1 cellular context compared by ENCODE assay signal in the genomic region with DNA sequence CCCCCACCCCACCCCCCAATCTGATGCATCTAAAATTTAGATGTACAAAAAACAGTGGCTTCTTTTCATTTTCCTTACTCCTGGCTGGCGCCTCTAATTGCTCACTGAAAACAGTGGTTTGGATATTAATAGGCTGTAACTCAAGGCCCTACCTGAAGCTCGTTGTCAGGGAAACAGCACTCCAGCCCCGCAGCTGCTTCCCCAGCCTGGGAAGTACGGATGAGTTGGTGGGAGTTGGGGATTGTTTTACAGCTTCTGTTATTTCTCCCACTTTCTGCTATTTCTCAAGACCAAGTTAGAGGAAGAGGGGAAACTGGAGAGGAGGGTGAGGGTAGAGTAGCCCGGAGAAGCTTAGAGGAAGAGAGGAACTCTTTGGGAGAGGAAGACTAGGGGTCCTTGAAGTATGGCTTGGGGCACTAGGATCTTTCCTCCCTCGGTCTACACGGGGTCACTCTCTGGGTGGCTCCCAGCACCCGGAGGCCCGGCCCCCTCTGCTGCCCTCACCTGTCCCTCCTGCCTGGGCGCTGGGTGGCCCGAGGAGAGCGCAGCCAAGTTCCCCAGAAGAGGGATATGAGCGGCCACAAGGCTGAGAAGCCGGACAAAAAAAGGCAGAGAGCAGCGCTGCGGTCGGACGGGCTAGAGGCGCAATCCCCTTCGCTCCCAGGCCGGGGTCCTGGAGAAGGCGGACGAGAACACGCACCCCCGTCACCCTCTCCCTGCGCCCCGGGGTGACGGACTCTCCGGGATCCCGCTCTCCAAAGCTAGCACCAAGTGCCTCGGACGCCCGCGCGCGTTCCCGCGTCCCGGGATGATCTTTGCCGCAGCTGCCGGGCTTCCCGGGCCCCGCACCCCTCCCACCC.
TF ChIP-seq lines count a peak whose summit lies in the region.

No MANE protein-coding gene starts in this region.

TF ChIP-seq in IMR-90, 13 proteins besides CTCF, POLR2A, EP300 and RAD21:
- no peak for TF ChIP-seq RFX5 (IDR thresholded peaks at IDR 0.05; ENCODE audit: low read depth, low read length)
- TF ChIP-seq NFE2L2 (IDR thresholded peaks at IDR 0.05; ENCODE audit: low read depth, low read length), result no peak
- TF ChIP-seq RCOR1 (IDR thresholded peaks at IDR 0.05; ENCODE audit: insufficient replicate concordance, low read length), result no peak
- TF ChIP-seq CEBPB (IDR thresholded peaks at IDR 0.05; ENCODE audit: low read depth, low read length), result no peak
- TF ChIP-seq MXI1 (IDR thresholded peaks at IDR 0.05; ENCODE audit: borderline replicate concordance, low read depth, low read length), result no peak
- TF ChIP-seq SMC3 (IDR thresholded peaks at IDR 0.05; ENCODE audit: low read depth, low read length), result no peak
